27 cellular contexts compared by ENCODE assay signal in the genomic region with DNA sequence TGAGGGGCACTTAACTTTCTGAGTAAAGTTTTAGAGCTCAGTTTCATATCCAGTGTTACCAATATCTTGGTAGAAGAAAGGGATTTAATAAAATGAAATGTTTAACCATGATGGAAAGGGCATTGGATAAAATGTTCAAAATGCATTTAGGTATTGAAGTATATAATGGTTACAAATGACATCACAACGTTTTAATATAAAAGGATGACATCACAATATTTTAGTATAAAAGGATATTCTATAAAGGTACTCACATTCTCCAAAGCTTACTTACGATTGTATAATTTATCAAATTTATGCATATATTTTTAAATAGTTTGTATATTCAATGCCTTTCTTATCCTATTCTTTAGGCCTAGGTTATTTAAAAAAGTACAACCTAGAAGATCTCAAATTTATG.
"Had no signal": no experiment of that assay in that cellular context is flagged by ENCODE, and none has a peak within 500 bp of the region (broad histone marks: within the 10 kb centered on the region; RNA-seq: fewer than 3 reads in every experiment).

No MANE protein-coding gene starts in this region.

- ATAC-seq: stimulated activated effector memory CD8-positive, alpha-beta T cell treated with anti-CD3 and anti-CD28 coated beads, Interleukin-12 subunit alpha, Interleukin-12 subunit beta, amount 100 ng/mL, for 72 hours; stimulated activated memory B cell treated with anti-CD40 and anti-IgM and Interleukin-4, amounts not matched to agents 10 μg/mL and 1 μg/mL and 100 μg/mL, for 72 hours; stimulated activated naive B cell treated with anti-CD40 and anti-IgM and Interleukin-4, amounts not matched to agents 10 μg/mL and 1 μg/mL and 100 μg/mL, for 72 hours; stimulated activated naive CD8-positive, alpha-beta T cell treated with anti-CD3 and anti-CD28 coated beads, Interleukin-15, amount 100 ng/mL, for 72 hours; stimulated activated naive CD8-positive, alpha-beta T cell treated with anti-CD3 and anti-CD28 coated beads, Interleukin-15, Interleukin-2, amounts not matched to agents 100 U/mL and 50 U/mL, for 24 hours; upper lobe of right lung had no signal

- FAIRE-seq: urothelium cell line had no signal

- H3K27ac ChIP-seq: stomach, suprapubic skin, testis, thoracic aorta, thyroid gland, tibial artery, tibial nerve, transverse colon, upper lobe of left lung, upper lobe of right lung, uterus, vagina had no signal

- H3K4me3 ChIP-seq: stomach, suprapubic skin, testis, thoracic aorta, thyroid gland, tibial artery, tibial nerve, transverse colon, upper lobe of left lung, upper lobe of right lung, uterus, vagina had no signal

- DNase-seq: stimulated activated CD4-positive, alpha-beta T cell treated with anti-CD3 and anti-CD28 coated beads, Interleukin-2, amount 100 ng/mL, for 48 hours; stimulated activated CD4-positive, alpha-beta T cell treated with anti-CD3 and anti-CD28 coated beads, Interleukin-4, amount 100 ng/mL, for 1 hour; stimulated activated CD4-positive, alpha-beta T cell treated with anti-CD3 and anti-CD28 coated beads, Interleukin-4, amount 100 ng/mL, for 24 hours; stimulated activated CD4-positive, alpha-beta T cell treated with anti-CD3 and anti-CD28 coated beads, Interleukin-4, amount 100 ng/mL, for 4 hours; stimulated activated CD8-positive, alpha-beta memory T cell treated with anti-CD3 and anti-CD28 coated beads, Interleukin-4, amount 100 ng/mL, for 48 hours; stimulated activated naive B cell treated with anti-CD40 and anti-IgM and Interleukin-4, amounts not matched to agents 10 μg/mL and 1 μg/mL and 100 μg/mL, for 72 hours; stimulated activated naive CD4-positive, alpha-beta T cell; stimulated activated naive CD4-positive, alpha-beta T cell treated with Interleukin-2 at 50 U/mL for 16 hours; stimulated activated naive CD8-positive, alpha-beta T cell treated with anti-CD3 and anti-CD28 coated beads, Interleukin-15, amount 100 ng/mL, for 72 hours; stimulated activated naive CD8-positive, alpha-beta T cell treated with anti-CD3 and anti-CD28 coated beads, Interleukin-15, Interleukin-2, amounts not matched to agents 100 U/mL and 50 U/mL, for 24 hours; stomach; substantia nigra; testis; thyroid gland; tibial artery; transverse colon; trophoblast cell; upper lobe of left lung; upper lobe of right lung; uterus had no signal

- H3K36me3 ChIP-seq: stomach, suprapubic skin, thoracic aorta, thyroid gland, tibial artery, tibial nerve, transverse colon, upper lobe of left lung, upper lobe of right lung, uterus, vagina had no signal

- H3K4me1 ChIP-seq: stomach, suprapubic skin, testis, thyroid gland, tibial nerve, transverse colon, upper lobe of left lung, upper lobe of right lung, uterus, vagina had no signal

- H3K9me3 ChIP-seq: stomach, suprapubic skin, testis, thoracic aorta, thyroid gland, tibial artery, tibial nerve, transverse colon, upper lobe of left lung, upper lobe of right lung, uterus, vagina had no signal

- H3K27me3 ChIP-seq: stomach, suprapubic skin, testis, thyroid gland, tibial artery, tibial nerve, transverse colon, upper lobe of left lung, upper lobe of right lung, uterus, vagina had no signal
